ENCODE assay signal across 20 cellular contexts in the genomic region with DNA sequence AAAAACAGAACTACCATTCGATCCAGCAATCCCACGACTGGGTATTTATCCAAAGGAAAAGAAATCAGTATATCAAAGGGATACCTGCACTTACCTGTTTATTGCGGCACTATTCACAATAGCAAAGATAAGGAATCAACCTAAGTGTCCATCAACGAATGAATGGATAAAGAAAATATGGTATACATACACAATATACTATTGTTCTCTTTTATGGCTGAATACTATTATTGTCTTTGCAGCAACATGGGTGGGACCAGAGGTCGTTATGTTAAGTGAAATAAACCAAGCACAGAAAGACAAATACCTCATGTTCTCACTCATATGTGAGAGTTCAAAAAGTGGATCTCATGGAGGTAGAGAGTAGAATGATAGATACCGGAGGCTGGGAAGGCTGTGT.
"Had no signal": no experiment of that assay in that cellular context is flagged by ENCODE, and none has a peak within 500 bp of the region (broad histone marks: within the 10 kb centered on the region; RNA-seq: fewer than 3 reads in every experiment).

No MANE protein-coding gene starts in this region.

- H3K4me1 Mint-ChIP-seq: immature natural killer cell, mesothelial cell of epicardium, naive B cell had no signal

- ATAC-seq: foreskin keratinocyte, gastroesophageal sphincter, heart left ventricle, left lung, left ventricle myocardium superior, lower lobe of right lung had no signal

- H3K4me3 Mint-ChIP-seq: dendritic cell treated with granulocyte-macrophage colony-stimulating factor and Interleukin-4, amounts not matched to agents 40 ng/mL and 50 ng/mL, for 4 days; immature natural killer cell; mesothelial cell of epicardium; naive B cell had no signal

- H3K27ac Mint-ChIP-seq: dendritic cell treated with granulocyte-macrophage colony-stimulating factor and Interleukin-4, amounts not matched to agents 40 ng/mL and 50 ng/mL, for 4 days; immature natural killer cell; mesothelial cell of epicardium; naive B cell had no signal

- H3K4me3 ChIP-seq: esophagus muscularis mucosa, gastroesophageal sphincter, heart left ventricle, hepatocyte, left lung, lower lobe of right lung had no signal

- H3K36me3 ChIP-seq: esophagus muscularis mucosa, gastroesophageal sphincter, heart left ventricle, left lung, lower lobe of right lung had no signal

- DNase-seq: cerebellar nuclear complex; cortex of kidney; effector memory CD4-positive, alpha-beta T cell; foreskin keratinocyte; heart left ventricle; hypothalamus; immature natural killer cell; islet precursor cell; kidney; kidney glomerular epithelial cell; left lung; left ventricle myocardium superior; lower lobe of right lung; mesenchymal stem cell; naive B cell had no signal

- H3K4me1 ChIP-seq: esophagus muscularis mucosa, foreskin keratinocyte, gastroesophageal sphincter, heart left ventricle, left lung, lower lobe of right lung had no signal

- H3K27me3 Mint-ChIP-seq: naive B cell had no signal

- H3K27me3 ChIP-seq: esophagus muscularis mucosa, foreskin keratinocyte, gastroesophageal sphincter, heart left ventricle, hepatocyte, left lung had no signal

- H3K27ac ChIP-seq: esophagus muscularis mucosa, foreskin keratinocyte, gastroesophageal sphincter, heart left ventricle, hepatocyte, left lung, lower lobe of right lung had no signal
